In genomic region chr1:224637510-224637909, GRCh38 we compare ENCODE assay signal across 11 cellular contexts. TPM values are rescaled to one million over a fixed set of nuclear protein-coding genes. Genes with fewer than 3 reads are reported as not detected.
DNase-seq lines count a peak whose midpoint lies in the region; ATAC-seq and TF ChIP-seq lines count a peak whose summit lies in the region.
"Had no signal": no experiment of that assay in that cellular context is flagged by ENCODE, and none has a peak within 500 bp of the region (broad histone marks: within the 10 kb centered on the region; RNA-seq: fewer than 3 reads in every experiment).

No MANE protein-coding gene starts in this region.

- H3K14ac ChIP-seq in H9 (ENCODE audit: insufficient read depth, low read length) = no peak overlapping the region

- no peaks in the 10 kb centered on the region for H3K9me2 ChIP-seq in Karpas-422 (replicated peaks; ENCODE audit: insufficient read depth, low read length)

- H4K8ac ChIP-seq in H9 (replicated peaks; ENCODE audit: insufficient read length, low read depth, low read length) = no peak overlapping the region

- DNase-seq in AG09309 (ENCODE audit: low read depth) (peak; percentile 84), H4 (ENCODE audit: low spot score) (peak; percentile 98), adipocyte (ENCODE audit: low read depth) (peak; percentile 57), iris pigment epithelial cell (ENCODE audit: low read depth) (peak; percentile 78), NCI-H510A (lab: John Stamatoyannopoulos, UW) (no peak), H9 (no peak), Karpas-422 (no peak)

- H2BK120ac ChIP-seq in H9 (ENCODE audit: low read depth, low read length, poor library complexity, severe bottlenecking) = no peak overlapping the region

- no peak overlapping the region for H3K18ac ChIP-seq in H9 (ENCODE audit: insufficient read length, low read depth, low read length)

- no peaks in the 10 kb centered on the region for H3K79me2 ChIP-seq in H9 (ENCODE audit: insufficient read depth, low read length)
- H3K79me2 ChIP-seq in Karpas-422 (ENCODE audit: low read length) = no peaks in the 10 kb centered on the region

- no peaks in the 10 kb centered on the region for H3K23me2 ChIP-seq in H9 (ENCODE audit: insufficient read length, low read depth, low read length, poor library complexity, severe bottlenecking)

- H3K27me3 ChIP-seq in adipocyte (replicated peaks; ENCODE audit: control insufficient read depth, insufficient read depth, low read length) (no peaks in the 10 kb centered on the region), H9 (ENCODE audit: insufficient read depth, low read length) (no peaks in the 10 kb centered on the region), Karpas-422 (ENCODE audit: low read length) (no peaks in the 10 kb centered on the region)

- H3K36me3 Mint-ChIP-seq in H9 (ENCODE audit: insufficient read depth in 1 of 3, low read depth in 3 of 3) = no peaks in the 10 kb centered on the region
- H3K36me3 Mint-ChIP-seq: immature natural killer cell had no signal

- H3K79me1 ChIP-seq in H9 (ENCODE audit: insufficient read depth, low read depth, low read length, poor library complexity, severe bottlenecking) = no peaks in the 10 kb centered on the region

- H3K4me1 ChIP-seq in adipocyte (ENCODE audit: control insufficient read depth, insufficient read depth, low read length) (peaks cover 15% of the 10 kb centered on the region), H9 (ENCODE audit: insufficient read depth, low read length) (peaks cover 3% of the 10 kb centered on the region; the same call in 1 of the 2 replicates), Karpas-422 (ENCODE audit: low read length) (no peaks in the 10 kb centered on the region)

- H3K4me3 ChIP-seq in AG09309 (ENCODE audit: control insufficient read depth, low read depth, low read length) = no peak overlapping the region
- H3K4me3 ChIP-seq in adipocyte (ENCODE audit: low read length) = no peak overlapping the region
- H3K4me3 ChIP-seq in Karpas-422 (ENCODE audit: low read length) = no peak overlapping the region
- H3K4me3 ChIP-seq: thoracic aorta had no signal

- H2BK5ac ChIP-seq in H9 (ENCODE audit: insufficient read length, low read length) = no peak overlapping the region

- H2BK12ac ChIP-seq in H9 (ENCODE audit: insufficient read length, low read depth, low read length) = no peak overlapping the region

- no peak overlapping the region for H3K23ac ChIP-seq in H9 (ENCODE audit: insufficient read length, low read depth, low read length)

- H3K9me3 ChIP-seq in adipocyte (ENCODE audit: control insufficient read depth, low read length) (no peaks in the 10 kb centered on the region), H9 (ENCODE audit: control insufficient read depth, low read depth, low read length) (no peaks in the 10 kb centered on the region), Karpas-422 (ENCODE audit: low read length) (no peaks in the 10 kb centered on the region)
- H3K9me3 ChIP-seq: neutrophil, thoracic aorta had no signal

- no peaks in the 10 kb centered on the region for H4K20me1 ChIP-seq in H9 (ENCODE audit: control insufficient read depth, insufficient read depth, insufficient read length)
- H4K20me1 ChIP-seq in Karpas-422 (ENCODE audit: insufficient read depth, low read depth, low read length) = no peaks in the 10 kb centered on the region

- H3K27ac ChIP-seq in H9 (ENCODE audit: insufficient read length, low read depth, low read length) = no peak overlapping the region
- H3K27ac ChIP-seq in Karpas-422 (ENCODE audit: low read length) = no peak overlapping the region
- H3K27ac ChIP-seq: neutrophil, thoracic aorta had no signal

- no peak overlapping the region for H4K91ac ChIP-seq in H9 (ENCODE audit: insufficient read length, low read depth, low read length)

- H3K27ac Mint-ChIP-seq in H9 = no peak overlapping the region

- no peak overlapping the region for H2BK15ac ChIP-seq in H9 (ENCODE audit: low read depth, low read length)

- no peaks in the 10 kb centered on the region for H3K9me3 Mint-ChIP-seq in H9
- H3K9me3 Mint-ChIP-seq: immature natural killer cell had no signal

- no peak overlapping the region for H3K4me2 ChIP-seq in H9 (ENCODE audit: insufficient read depth, insufficient read length, low read length)
- H3K4me2 ChIP-seq in Karpas-422 (ENCODE audit: low read depth, low read length, poor library complexity, severe bottlenecking) = no peak overlapping the region

- peaks cover 34 to 42% of the 10 kb centered on the region in 2 experiments for H3K4me1 Mint-ChIP-seq in H9

- H3K36me3 ChIP-seq in adipocyte (ENCODE audit: control insufficient read depth, insufficient read depth, low read length, severe bottlenecking) (no peaks in the 10 kb centered on the region), Karpas-422 (ENCODE audit: insufficient read depth, low read length) (no peaks in the 10 kb centered on the region)
- H3K36me3 ChIP-seq: neutrophil, thoracic aorta had no signal

- TF ChIP-seq CTCF in AG09309 (IDR thresholded peaks at IDR 0.05; ENCODE audit: control insufficient read depth, insufficient read depth, low read depth, low read length, missing control alignments) (no peak), H9 (conservative IDR thresholded peaks at IDR 0.05) (no peak)

- no peak overlapping the region for H2AK5ac ChIP-seq in H9 (ENCODE audit: insufficient read length, low read length)

- H3T11ph ChIP-seq in H9 (ENCODE audit: low read length) = no peak overlapping the region

- H2AFZ ChIP-seq in H9 (ENCODE audit: low read length) = no peak overlapping the region
- no peak overlapping the region for H2AFZ ChIP-seq in Karpas-422 (ENCODE audit: low read length)

- WGBS in H9 (ENCODE audit: extremely low coverage, insufficient read length, low lambda C conversion rate) = no CpG with 5 or more reads among the region's 5 CpGs

- no peak overlapping the region for H2BK20ac ChIP-seq in H9 (ENCODE audit: low read depth, low read length, poor library complexity, severe bottlenecking)

- H3K9ac ChIP-seq in adipocyte (ENCODE audit: low read length) (no peak overlapping the region), H9 (ENCODE audit: extremely low read depth, insufficient read length, low read length) (no peak overlapping the region), Karpas-422 (ENCODE audit: low read length) (no peak overlapping the region)

- no peak for ATAC-seq in GM19455 (IDR thresholded peaks at IDR 0.05; ENCODE audit: unreplicated experiment)

- H3K56ac ChIP-seq in H9 (ENCODE audit: insufficient read length, low read depth, low read length) = no peak overlapping the region

- H3K4me3 Mint-ChIP-seq in H9 = no peak overlapping the region
- H3K4me3 Mint-ChIP-seq: immature natural killer cell had no signal

- no peak overlapping the region for H3K4ac ChIP-seq in H9 (ENCODE audit: low read depth, low read length)

- no peak overlapping the region for H4K5ac ChIP-seq in H9 (ENCODE audit: insufficient read length, low read depth, low read length)

- peaks cover 5% of the 10 kb centered on the region; the same call in 1 of the 2 replicates for H3K27me3 Mint-ChIP-seq in H9 (ENCODE audit: low read depth)

RNA-seq across cellular contexts. Expression of gene CNIH3, which starts 21.4 kb away (rescaled TPM):
- total RNA-seq in H4 (2014; rRNA removed; shearing (Covaris generic)) = 0.41 and 2.5 TPM in 2 replicates
- 4.2 and 4.4 TPM in 2 replicates for total RNA-seq in H9 (2021)
- total RNA-seq in Karpas-422 (2014; rRNA removed; shearing (Covaris generic); ENCODE audit: low replicate concordance) = 1.3 and 4.7 TPM in 2 replicates

Comparison
In these comparisons a context has a peak if more than half of its experiments do, and no peak if none do; other contexts are left out.
1. DNase-seq: peak in AG09309 (single experiment), H4 (single experiment), adipocyte (single experiment) and iris pigment epithelial cell (single experiment); none in NCI-H510A (single experiment), H9 (single experiment) and Karpas-422 (single experiment).